ENCODE assay signal across 8 cellular contexts in genomic region chr4:87209696-87210095, GRCh38. TPM values are rescaled to one million over a fixed set of nuclear protein-coding genes. Genes with fewer than 3 reads are reported as not detected.
DNase-seq lines count a peak whose midpoint lies in the region; ATAC-seq and TF ChIP-seq lines count a peak whose summit lies in the region.

No MANE protein-coding gene starts in this region.

- WGBS in testis, 2 donors = 77 to 82% methylated on average over 6 of the region's 6 CpGs

- TF ChIP-seq POLR2A in testis (IDR thresholded peaks at IDR 0.05) = no peak

- peaks cover 9 to 22% (median 17%) of the 10 kb centered on the region in 4 donors for H3K4me1 Mint-ChIP-seq in CD4-positive, CD25-positive, alpha-beta regulatory T cell
- peaks cover 34% of the 10 kb centered on the region for H3K4me1 Mint-ChIP-seq in dendritic cell treated with granulocyte-macrophage colony-stimulating factor and Interleukin-4, amounts not matched to agents 40 ng/mL and 50 ng/mL, for 4 days (ENCODE audit: low read depth)

- H3K27me3 Mint-ChIP-seq in CD4-positive, CD25-positive, alpha-beta regulatory T cell = no peaks in the 10 kb centered on the region
- H3K27me3 Mint-ChIP-seq in dendritic cell treated with granulocyte-macrophage colony-stimulating factor and Interleukin-4, amounts not matched to agents 40 ng/mL and 50 ng/mL, for 4 days = no peaks in the 10 kb centered on the region

- no peaks in the 10 kb centered on the region for H3K9me3 ChIP-seq in CD4-positive, CD25-positive, alpha-beta regulatory T cell (ENCODE audit: control insufficient read depth in 2 of 2, low read length in 2 of 2)
- no peaks in the 10 kb centered on the region for H3K9me3 ChIP-seq in testis

- no peak overlapping the region for H3K4me3 ChIP-seq in CD4-positive, CD25-positive, alpha-beta regulatory T cell (ENCODE audit: low read depth, low read length)
- H3K4me3 ChIP-seq in testis = no peak overlapping the region

- H3K4me3 Mint-ChIP-seq in CD4-positive, CD25-positive, alpha-beta regulatory T cell = peak overlapping the region in 1 of 4 donors; percentile 16
- peak overlapping the region; percentile 66 for H3K4me3 Mint-ChIP-seq in dendritic cell treated with granulocyte-macrophage colony-stimulating factor and Interleukin-4, amounts not matched to agents 40 ng/mL and 50 ng/mL, for 4 days

- DNase-seq in CD4-positive, CD25-positive, alpha-beta regulatory T cell = peak in 1 of 3 donors; percentile 10
- DNase-seq in testis (peak; percentile 26), 8988T (no peak), NCI-H1930 (lab: John Stamatoyannopoulos, UW) (no peak), COLO668 (lab: John Stamatoyannopoulos, UW; ENCODE audit: unreplicated experiment) (no peak)

- H3K9me3 Mint-ChIP-seq in CD4-positive, CD25-positive, alpha-beta regulatory T cell = peaks cover 0 to 5% (median 0%) of the 10 kb centered on the region in 7 donors
- no peaks in the 10 kb centered on the region for H3K9me3 Mint-ChIP-seq in dendritic cell treated with granulocyte-macrophage colony-stimulating factor and Interleukin-4, amounts not matched to agents 40 ng/mL and 50 ng/mL, for 4 days

- TF ChIP-seq CTCF in testis (IDR thresholded peaks at IDR 0.05) = no peak

- no peaks in the 10 kb centered on the region for H3K4me1 ChIP-seq in CD4-positive, CD25-positive, alpha-beta regulatory T cell (ENCODE audit: control insufficient read depth, insufficient read depth, low read length, poor library complexity, severe bottlenecking)
- no peaks in the 10 kb centered on the region for H3K4me1 ChIP-seq in testis

- intact Hi-C loops in dendritic cell treated with granulocyte-macrophage colony-stimulating factor and Interleukin-4, amounts not matched to agents 40 ng/mL and 50 ng/mL, for 4 days (cut with micrococcal nuclease) = loop anchor here (1.0 kb wide), 1 partner anchor 11 kb away; the partner anchor contains the start of gene KLHL8
- intact Hi-C loops in testis (cut with DNase I; ENCODE audit: low total_unique reads) = no loop called here

- peaks cover 18% of the 10 kb centered on the region for H3K36me3 Mint-ChIP-seq in CD4-positive, CD25-positive, alpha-beta regulatory T cell
- peaks cover 19% of the 10 kb centered on the region for H3K36me3 Mint-ChIP-seq in dendritic cell treated with granulocyte-macrophage colony-stimulating factor and Interleukin-4, amounts not matched to agents 40 ng/mL and 50 ng/mL, for 4 days (ENCODE audit: low read depth)

- H3K27me3 ChIP-seq in CD4-positive, CD25-positive, alpha-beta regulatory T cell (ENCODE audit: control insufficient read depth, insufficient read depth, low read length) = no peaks in the 10 kb centered on the region
- no peaks in the 10 kb centered on the region for H3K27me3 ChIP-seq in testis

- peak; percentile 47 to 50 for ATAC-seq in CD4-positive, CD25-positive, alpha-beta regulatory T cell (ENCODE audit: low read depth in 2 of 2)
- ATAC-seq in GM19467 (IDR thresholded peaks at IDR 0.05; ENCODE audit: unreplicated experiment) (peak; percentile 91), HG03520 (IDR thresholded peaks at IDR 0.05; ENCODE audit: unreplicated experiment) (peak; percentile 67)

- H3K27ac ChIP-seq in CD4-positive, CD25-positive, alpha-beta regulatory T cell (ENCODE audit: insufficient read depth, low read length, poor library complexity, severe bottlenecking) = no peak overlapping the region
- no peak overlapping the region for H3K27ac ChIP-seq in testis

- H3K27ac Mint-ChIP-seq in CD4-positive, CD25-positive, alpha-beta regulatory T cell = no peak overlapping the region
- H3K27ac Mint-ChIP-seq in dendritic cell treated with granulocyte-macrophage colony-stimulating factor and Interleukin-4, amounts not matched to agents 40 ng/mL and 50 ng/mL, for 4 days = peak overlapping the region; percentile 91

- no peaks in the 10 kb centered on the region for H3K36me3 ChIP-seq in CD4-positive, CD25-positive, alpha-beta regulatory T cell (ENCODE audit: control insufficient read depth, insufficient read depth, low read length)
- H3K36me3 ChIP-seq in testis (ENCODE audit: low read depth, missing control alignments) = no peaks in the 10 kb centered on the region

RNA-seq across cellular contexts. Expression of gene KLHL8, which starts 10.7 kb away (rescaled TPM):
- total RNA-seq in CD4-positive, CD25-positive, alpha-beta regulatory T cell = 5.7 TPM
- polyA plus RNA-seq in CD4-positive, CD25-positive, alpha-beta regulatory T cell = 10 to 100 TPM in 2 of 4 donors, 1 to 10 TPM in 2; 6.0 to 11.1 (median 9.9) TPM
- total RNA-seq in testis = 10 to 100 TPM; 10.3 to 10.4 TPM
- 9.5 TPM for polyA plus RNA-seq in testis (ENCODE audit: insufficient read depth, low read depth, low replicate concordance)
